9 cellular contexts compared by ENCODE assay signal in genomic region chr16:84088695-84089395, GRCh38. TPM values are rescaled to one million over a fixed set of nuclear protein-coding genes. Genes with fewer than 3 reads are reported as not detected.
A peak's percentile ranks its signal among the peaks of the same experiment; 100 is the strongest.
DNase-seq lines count a peak whose midpoint lies in the region; ATAC-seq, FAIRE-seq and TF ChIP-seq lines count a peak whose summit lies in the region.
"Had no signal": no experiment of that assay in that cellular context is flagged by ENCODE, and none has a peak within 500 bp of the region (broad histone marks: within the 10 kb centered on the region; RNA-seq: fewer than 3 reads in every experiment).

No MANE protein-coding gene starts in this region.

- DNase-seq in GM12878 (ENCODE audit: low read depth, low spot score) (peak; percentile 67), trophoblast cell (no peak), putamen (ENCODE audit: low spot score) (no peak), mesothelial cell of epicardium (ENCODE audit: low spot score in 2 of 2, unreplicated experiment in 2 of 2) (no peak)
- DNase-seq in stimulated activated CD4-positive, alpha-beta T cell treated with anti-CD3 and anti-CD28 coated beads, Interleukin-1b, Interleukin-23, amount 100 ng/mL, for 24 hours (ENCODE audit: low read depth in 4 of 4, low spot score in 1 of 4) = peak in 3 of 4 experiments; percentile 14 to 32 (median 17)

- H3K36me3 ChIP-seq in SU-DHL-6 (ENCODE audit: low read length) (peaks cover 18% of the 10 kb centered on the region; the same call in 1 of the 2 replicates), GM12878 (ENCODE audit: control insufficient read depth in 2 of 2, insufficient read depth in 2 of 2, low read length in 1 of 2) (peaks cover 22 to 43% of the 10 kb centered on the region in 2 experiments), trophoblast cell (ENCODE audit: control insufficient read depth in 1 of 2, insufficient read depth in 2 of 2, low read length in 2 of 2) (peaks cover 47 to 61% of the 10 kb centered on the region in 2 experiments)

- H3K4me3 ChIP-seq in SU-DHL-6 (ENCODE audit: insufficient read depth, low read length, poor library complexity, severe bottlenecking) (no peak overlapping the region), GM12878 (no peak overlapping the region), trophoblast cell (ENCODE audit: low read depth, low read length) (no peak overlapping the region)

- H3K79me2 ChIP-seq in SU-DHL-6 (ENCODE audit: insufficient read depth, low read length) (no peaks in the 10 kb centered on the region), GM12878 (ENCODE audit: control insufficient read depth, insufficient read depth, low read length) (no peaks in the 10 kb centered on the region), trophoblast cell (ENCODE audit: control insufficient read depth, insufficient read depth, low read length, poor library complexity) (no peaks in the 10 kb centered on the region)

- no peak overlapping the region for H3K27ac Mint-ChIP-seq in mesothelial cell of epicardium
- H3K27ac Mint-ChIP-seq: nephron had no signal

- H3K4me3 Mint-ChIP-seq in mesothelial cell of epicardium = no peak overlapping the region
- H3K4me3 Mint-ChIP-seq: nephron had no signal

- no peak overlapping the region for H3K18ac ChIP-seq in trophoblast cell (ENCODE audit: low read length)

- 11% methylated on average over 15 of the region's 15 CpGs for WGBS in GM12878 (ENCODE audit: insufficient coverage, insufficient replicate concordance, low lambda C conversion rate, missing lambda C conversion rate)
- no CpG with 5 or more reads among the region's 15 CpGs for WGBS in trophoblast cell (ENCODE audit: extremely low coverage, insufficient coverage, insufficient read length)

- no peaks in the 10 kb centered on the region for H3K4me1 Mint-ChIP-seq in mesothelial cell of epicardium
- H3K4me1 Mint-ChIP-seq: nephron had no signal

- peaks cover 49% of the 10 kb centered on the region for H3K4me1 ChIP-seq in GM12878 (ENCODE audit: control insufficient read depth, insufficient read depth, low read length)
- H3K4me1 ChIP-seq in trophoblast cell (ENCODE audit: control insufficient read depth in 1 of 2, insufficient read depth in 2 of 2, low read length in 2 of 2) = no peaks in the 10 kb centered on the region

- no TSS peak for BruUV-seq in GM12878 (replicated peaks; lab: Mats Ljungman, UMichigan)

- H4K12ac ChIP-seq in trophoblast cell (ENCODE audit: low read depth, low read length) = no peak overlapping the region

- no peak overlapping the region for H4K8ac ChIP-seq in trophoblast cell (ENCODE audit: low read depth, low read length)

- RAD21 ChIA-PET in GM12878 (lab: Charles Lee; ENCODE audit: unreplicated experiment) = interaction anchor here (0.8 to 7.3 kb wide), 5 partner anchors 28 to 98 kb away, joined by 3 to 49 read pairs (median 5); partner anchors contain the start of genes MBTPS1 and TAF1C

- no peak overlapping the region for H3K23ac ChIP-seq in trophoblast cell (ENCODE audit: low read length)

- no peak overlapping the region for H2BK5ac ChIP-seq in trophoblast cell (ENCODE audit: low read depth, low read length, poor library complexity)

- H2AK5ac ChIP-seq in trophoblast cell (ENCODE audit: low read length) = no peak overlapping the region

- H4K20me1 ChIP-seq in SU-DHL-6 (ENCODE audit: low read depth, low read length) (no peaks in the 10 kb centered on the region), GM12878 (ENCODE audit: control insufficient read depth, insufficient read depth) (peaks cover 10% of the 10 kb centered on the region)

- H3K4me2 ChIP-seq in SU-DHL-6 (ENCODE audit: low read depth, low read length, poor library complexity, severe bottlenecking) = peak overlapping the region; percentile 32
- peak overlapping the region; percentile 31 for H3K4me2 ChIP-seq in GM12878 (ENCODE audit: control insufficient read depth, insufficient read depth)
- H3K4me2 ChIP-seq in trophoblast cell (ENCODE audit: low read length) = no peak overlapping the region

- H3K36me3 Mint-ChIP-seq in mesothelial cell of epicardium = peaks cover 40% of the 10 kb centered on the region

- no peaks in the 10 kb centered on the region for H3K9me3 ChIP-seq in SU-DHL-6 (ENCODE audit: insufficient read depth, low read length)
- no peaks in the 10 kb centered on the region for H3K9me3 ChIP-seq in GM12878 (replicated peaks; ENCODE audit: control insufficient read depth, insufficient read depth, low read length)
- peaks cover 2% of the 10 kb centered on the region for H3K9me3 ChIP-seq in trophoblast cell (ENCODE audit: insufficient read depth, low read depth, low read length)

- intact Hi-C loops in GM12878 (cut with micrococcal nuclease; ENCODE audit: unreplicated experiment) = loop anchor here (1.0 to 5.0 kb wide), 3 partner anchors 86 to 218 kb away; partner anchors contain the start of gene TAF1C

- H3K27ac ChIP-seq in SU-DHL-6 (ENCODE audit: low read depth, low read length) = peak overlapping the region; percentile 76
- no peak overlapping the region; the same call in none of the 2 replicates for H3K27ac ChIP-seq in GM12878 (ENCODE audit: control insufficient read depth, insufficient read depth)
- no peak overlapping the region for H3K27ac ChIP-seq in trophoblast cell (ENCODE audit: low read depth, low read length)

- TF ChIP-seq EP300 in GM12878 (IDR thresholded peaks at IDR 0.05; ENCODE audit: borderline replicate concordance in 1 of 2, control insufficient read depth in 1 of 2, low read depth in 2 of 2, low read length in 2 of 2) = 0 out of 4 replicates have a peak, but pooled peaks of 1 of the 2 experiments have one; percentile 30

- peak; percentile 96 for FAIRE-seq in GM12878 (lab: Jason Lieb, UNC)

- no peaks in the 10 kb centered on the region for H3K79me1 ChIP-seq in trophoblast cell (ENCODE audit: low read length)

- TF ChIP-seq RAD21 in GM12878 (IDR thresholded peaks at IDR 0.05; ENCODE audit: insufficient read depth, low read depth, low read length) = peak; percentile 55; the same call in 1 of the 2 replicates

- in situ Hi-C loops in GM12878 (cut with MboI) = loop anchor here (5.0 kb wide), 2 partner anchors 53 to 98 kb away; partner anchors contain the start of gene TAF1C

- no peak overlapping the region for H4K91ac ChIP-seq in trophoblast cell (ENCODE audit: low read depth, low read length)

- no peak overlapping the region for H3K4ac ChIP-seq in trophoblast cell (ENCODE audit: low read depth, low read length)

- no peaks in the 10 kb centered on the region for H3K9me3 Mint-ChIP-seq in mesothelial cell of epicardium
- H3K9me3 Mint-ChIP-seq: nephron had no signal

- ATAC-seq in GM19025 (IDR thresholded peaks at IDR 0.05; ENCODE audit: low read depth, unreplicated experiment) = peak; percentile 62
- ATAC-seq in HG02973 (IDR thresholded peaks at IDR 0.05; ENCODE audit: unreplicated experiment) = peak; percentile 80
- peak; percentile 91 for ATAC-seq in GM12878

- TF ChIP-seq POLR2A in GM12878 (IDR thresholded peaks at IDR 0.05; ENCODE audit: low read depth, low read length) = peak; percentile 42; the same call in 1 of the 2 replicates

- no peak overlapping the region for H2BK120ac ChIP-seq in trophoblast cell (ENCODE audit: insufficient read depth, low read length, poor library complexity)

- H3K9ac ChIP-seq in SU-DHL-6 (ENCODE audit: low read length) = no peak overlapping the region
- H3K9ac ChIP-seq in GM12878 (ENCODE audit: control insufficient read depth, insufficient read depth, low read length) = no peak overlapping the region
- H3K9ac ChIP-seq in trophoblast cell (ENCODE audit: low read length) = no peak overlapping the region

- CTCF ChIA-PET in GM12878 (lab: Yijun Ruan, JAX) = interaction anchor here (0.6 to 7.9 kb wide), 13 partner anchors 11 to 100 kb away, joined by 3 to 102 read pairs (median 4); partner anchors contain the start of genes ADAD2, MBTPS1 and TAF1C

- TF ChIP-seq CTCF in SU-DHL-6 (IDR thresholded peaks at IDR 0.05; ENCODE audit: insufficient read depth, low read length, poor library complexity, severe bottlenecking) = peak; percentile 16
- peak; percentile 48 to 55 (median 51); a peak in 5 of 6 replicates for TF ChIP-seq CTCF in GM12878 (IDR thresholded peaks at IDR 0.05 in 2 of 3, conservative IDR thresholded peaks at IDR 0.05 in 1 of 3; ENCODE audit: control insufficient read depth in 2 of 3, extremely low read depth in 1 of 3, insufficient read depth in 1 of 3, low read depth in 3 of 3, low read length in 3 of 3)
- TF ChIP-seq CTCF in mesothelial cell of epicardium (IDR thresholded peaks at IDR 0.05; ENCODE audit: unreplicated experiment) = no peak

- SMC1A ChIA-PET in GM12878 (lab: Charles Lee; ENCODE audit: uncharacterized antibody, unreplicated experiment) = interaction anchor here (1.0 to 7.1 kb wide), 7 partner anchors 9 to 99 kb away, joined by 3 to 61 read pairs (median 4); partner anchors contain the start of gene TAF1C

- POLR2A ChIA-PET in GM12878 (lab: Charles Lee) = interaction anchor here (0.7 kb wide), 1 partner anchor 28 kb away, joined by 3 read pairs; the partner anchor contains the start of gene MBTPS1

- H2AFZ ChIP-seq in SU-DHL-6 (ENCODE audit: low read depth, low read length, severe bottlenecking) = no peak overlapping the region
- no peak overlapping the region for H2AFZ ChIP-seq in GM12878 (ENCODE audit: control insufficient read depth, low read depth, low read length)
- H2AFZ ChIP-seq in trophoblast cell (ENCODE audit: insufficient read depth, low read length, poor library complexity) = no peak overlapping the region

- H3K14ac ChIP-seq in trophoblast cell (ENCODE audit: low read length) = no peak overlapping the region

- H3K27me3 Mint-ChIP-seq in mesothelial cell of epicardium (ENCODE audit: low read depth) = no peaks in the 10 kb centered on the region

- H3K27me3 ChIP-seq in SU-DHL-6 (ENCODE audit: low read length) (no peaks in the 10 kb centered on the region), GM12878 (replicated peaks in 1 of 2; ENCODE audit: control insufficient read depth in 2 of 2, insufficient read depth in 2 of 2, low read length in 1 of 2) (no peaks in the 10 kb centered on the region), trophoblast cell (ENCODE audit: insufficient read depth, low read length) (no peaks in the 10 kb centered on the region)

- no peaks in the 10 kb centered on the region for H3K9me2 ChIP-seq in SU-DHL-6 (replicated peaks; ENCODE audit: insufficient read depth, low read length)

- no peak overlapping the region for H2BK12ac ChIP-seq in trophoblast cell (ENCODE audit: low read length)

- H3F3A ChIP-seq in SU-DHL-6 (ENCODE audit: insufficient read depth) = peaks cover 31% of the 10 kb centered on the region; the same call in 1 of the 2 replicates

RNA-seq across cellular contexts. Expression of gene MBTPS1, which starts 27.9 kb away (rescaled TPM):
- total RNA-seq in GM12878 (2013; cell fraction: nucleolus; rRNA removed) = 193 and 215 TPM in 2 replicates
- total RNA-seq in GM12878 (2014; rRNA removed) (37.5 and 39.5 TPM in 2 replicates), GM12878 (2014; rRNA removed; fragmentation: Illumina TruSeq; extraction: Trizol) (21.9 and 23.7 TPM in 2 replicates), GM12878 (2021) (28.1 and 37.5 TPM in 2 replicates), mesothelial cell of epicardium (143 to 146 TPM (median 146 TPM) in 3 replicates)
- 16.7 TPM for polyA plus RNA-seq in GM12878 (2011; ENCODE audit: low read depth)
- polyA plus RNA-seq in GM12878 (2011; rRNA removed) (39.5 and 43.9 TPM in 2 replicates), GM12878 (2014; fragmentation: Illumina TruSeq; extraction: Trizol) (24.9 and 28.7 TPM in 2 replicates), GM12878 (2014; fragmentation: Nextera tagmentation; extraction: Ambion mirVana) (1 to 10 TPM; 1.3 to 3.3 TPM), GM12878 (2014; rRNA removed) (33.8 and 34.6 TPM in 2 replicates), GM12878 (2016; fragmentation: Nextera tagmentation; extraction: Ambion mirVana) (10 to 100 TPM; 35.9 to 37.4 TPM)
- 31.3 and 41.1 TPM in 2 replicates for polyA plus RNA-seq in GM12878 (2011; cell fraction: cytosol; rRNA removed)
- 117 and 119 TPM in 2 replicates for polyA plus RNA-seq in GM12878 (2011; cell fraction: nucleus; rRNA removed)
- 27.7 and 30.7 TPM in 2 replicates for polyA plus RNA-seq in GM12878 (2012)
- polyA minus RNA-seq in GM12878 (2011; rRNA and poly(A)+ RNA removed) = 63.2 and 68.7 TPM in 2 replicates
- 17.4 and 20.7 TPM in 2 replicates for polyA minus RNA-seq in GM12878 (2011; cell fraction: cytosol; rRNA and poly(A)+ RNA removed)
- polyA minus RNA-seq in GM12878 (2011; cell fraction: nucleus; rRNA and poly(A)+ RNA removed) = 88.0 and 117 TPM in 2 replicates
- 57.3 and 58.4 TPM in 2 replicates for polyA plus RNA-seq in trophoblast cell (2013)

RNA-seq across cellular contexts. Expression of gene SLC38A8, which starts 46.2 kb away (rescaled TPM):
- not detected in 2 replicates for total RNA-seq in GM12878 (2013; cell fraction: nucleolus; rRNA removed)
- total RNA-seq in GM12878 (2014; rRNA removed) (not detected in 2 replicates), GM12878 (2014; rRNA removed; fragmentation: Illumina TruSeq; extraction: Trizol) (not detected in 2 replicates), GM12878 (2021) (not detected in 2 replicates), mesothelial cell of epicardium (not detected in 3 replicates)
- polyA plus RNA-seq in GM12878 (2011; ENCODE audit: low read depth) = not detected
- polyA plus RNA-seq in GM12878 (2011; rRNA removed) (not detected in 2 replicates), GM12878 (2014; fragmentation: Illumina TruSeq; extraction: Trizol) (not detected in 2 replicates), GM12878 (2014; fragmentation: Nextera tagmentation; extraction: Ambion mirVana) (not detected), GM12878 (2014; rRNA removed) (not detected in 2 replicates), GM12878 (2016; fragmentation: Nextera tagmentation; extraction: Ambion mirVana) (not detected)
- polyA plus RNA-seq in GM12878 (2011; cell fraction: cytosol; rRNA removed) = not detected in 2 replicates
- polyA plus RNA-seq in GM12878 (2011; cell fraction: nucleus; rRNA removed) = not detected in 2 replicates
- not detected in 2 replicates for polyA plus RNA-seq in GM12878 (2012)
- not detected in 2 replicates for polyA minus RNA-seq in GM12878 (2011; rRNA and poly(A)+ RNA removed)
- not detected in 2 replicates for polyA minus RNA-seq in GM12878 (2011; cell fraction: cytosol; rRNA and poly(A)+ RNA removed)
- not detected in 2 replicates for polyA minus RNA-seq in GM12878 (2011; cell fraction: nucleus; rRNA and poly(A)+ RNA removed)
- 0.12 and 0.19 TPM in 2 replicates for polyA plus RNA-seq in trophoblast cell (2013)

RNA-seq across cellular contexts. Expression of gene HSDL1, which starts 56.1 kb away (rescaled TPM):
- 15.6 and 18.8 TPM in 2 replicates for total RNA-seq in GM12878 (2013; cell fraction: nucleolus; rRNA removed)
- total RNA-seq in GM12878 (2014; rRNA removed) (5.5 and 7.8 TPM in 2 replicates), GM12878 (2014; rRNA removed; fragmentation: Illumina TruSeq; extraction: Trizol) (5.5 and 5.6 TPM in 2 replicates), GM12878 (2021) (5.5 and 6.8 TPM in 2 replicates), mesothelial cell of epicardium (47.6 to 50.0 TPM (median 48.9 TPM) in 3 replicates)
- polyA plus RNA-seq in GM12878 (2011; ENCODE audit: low read depth) = 4.1 TPM
- polyA plus RNA-seq in GM12878 (2011; rRNA removed) (13.4 and 17.4 TPM in 2 replicates), GM12878 (2014; fragmentation: Illumina TruSeq; extraction: Trizol) (7.0 and 10.6 TPM in 2 replicates), GM12878 (2014; fragmentation: Nextera tagmentation; extraction: Ambion mirVana) (1 to 10 TPM; 2.0 to 3.6 TPM), GM12878 (2014; rRNA removed) (5.6 and 7.5 TPM in 2 replicates), GM12878 (2016; fragmentation: Nextera tagmentation; extraction: Ambion mirVana) (1 to 10 TPM; 4.4 to 5.7 TPM)
- 5.6 and 8.1 TPM in 2 replicates for polyA plus RNA-seq in GM12878 (2011; cell fraction: cytosol; rRNA removed)
- 13.9 and 17.2 TPM in 2 replicates for polyA plus RNA-seq in GM12878 (2011; cell fraction: nucleus; rRNA removed)
- 6.3 and 7.9 TPM in 2 replicates for polyA plus RNA-seq in GM12878 (2012)
- polyA minus RNA-seq in GM12878 (2011; rRNA and poly(A)+ RNA removed) = 8.8 and 12.1 TPM in 2 replicates
- 2.8 and 3.0 TPM in 2 replicates for polyA minus RNA-seq in GM12878 (2011; cell fraction: cytosol; rRNA and poly(A)+ RNA removed)
- polyA minus RNA-seq in GM12878 (2011; cell fraction: nucleus; rRNA and poly(A)+ RNA removed) = 3.4 and 5.8 TPM in 2 replicates
- polyA plus RNA-seq in trophoblast cell (2013) = 17.6 and 19.2 TPM in 2 replicates

RNA-seq across cellular contexts. Expression of gene DNAAF1, which starts 56.3 kb away (rescaled TPM):
- total RNA-seq in GM12878 (2013; cell fraction: nucleolus; rRNA removed) = not detected in 2 replicates
- total RNA-seq in GM12878 (2014; rRNA removed) (not detected in 2 replicates), GM12878 (2014; rRNA removed; fragmentation: Illumina TruSeq; extraction: Trizol) (not detected in 2 replicates), GM12878 (2021) (not detected in 2 replicates), mesothelial cell of epicardium (0.18 to 0.47 TPM (median 0.22 TPM) in 3 replicates)
- not detected for polyA plus RNA-seq in GM12878 (2011; ENCODE audit: low read depth)
- polyA plus RNA-seq in GM12878 (2011; rRNA removed) (not detected in 2 replicates), GM12878 (2014; fragmentation: Illumina TruSeq; extraction: Trizol) (0.04 TPM in 1 of 2 replicates, not detected in the other), GM12878 (2014; fragmentation: Nextera tagmentation; extraction: Ambion mirVana) (under 1 TPM; 0.02 to 0.11 TPM), GM12878 (2014; rRNA removed) (not detected in 2 replicates), GM12878 (2016; fragmentation: Nextera tagmentation; extraction: Ambion mirVana) (under 1 TPM in 1 of 2 experiments, not detected in 1; 0.76 TPM)
- polyA plus RNA-seq in GM12878 (2011; cell fraction: cytosol; rRNA removed) = not detected in 2 replicates
- polyA plus RNA-seq in GM12878 (2011; cell fraction: nucleus; rRNA removed) = not detected in 2 replicates
- polyA plus RNA-seq in GM12878 (2012) = 0.30 and 1.2 TPM in 2 replicates
- polyA minus RNA-seq in GM12878 (2011; rRNA and poly(A)+ RNA removed) = not detected in 2 replicates
- polyA minus RNA-seq in GM12878 (2011; cell fraction: cytosol; rRNA and poly(A)+ RNA removed) = not detected in 2 replicates
- polyA minus RNA-seq in GM12878 (2011; cell fraction: nucleus; rRNA and poly(A)+ RNA removed) = not detected in 2 replicates
- 0.07 and 0.10 TPM in 2 replicates for polyA plus RNA-seq in trophoblast cell (2013)

Comparison
In these comparisons a context has a peak if more than half of its experiments do, and no peak if none do; other contexts are left out.
1. DNase-seq: peak in GM12878 (single experiment) and stimulated activated CD4-positive, alpha-beta T cell treated with anti-CD3 and anti-CD28 coated beads, Interleukin-1b, Interleukin-23, amount 100 ng/mL, for 24 hours (3 of 4); none in trophoblast cell (0 of 2), putamen (single experiment) and mesothelial cell of epicardium (0 of 2).
2. Peak in every context shown above with its lines, with median percentiles within 50 percentile points of each other: ATAC-seq.